ENCODE assay signal across 8 cellular contexts in the genomic region with DNA sequence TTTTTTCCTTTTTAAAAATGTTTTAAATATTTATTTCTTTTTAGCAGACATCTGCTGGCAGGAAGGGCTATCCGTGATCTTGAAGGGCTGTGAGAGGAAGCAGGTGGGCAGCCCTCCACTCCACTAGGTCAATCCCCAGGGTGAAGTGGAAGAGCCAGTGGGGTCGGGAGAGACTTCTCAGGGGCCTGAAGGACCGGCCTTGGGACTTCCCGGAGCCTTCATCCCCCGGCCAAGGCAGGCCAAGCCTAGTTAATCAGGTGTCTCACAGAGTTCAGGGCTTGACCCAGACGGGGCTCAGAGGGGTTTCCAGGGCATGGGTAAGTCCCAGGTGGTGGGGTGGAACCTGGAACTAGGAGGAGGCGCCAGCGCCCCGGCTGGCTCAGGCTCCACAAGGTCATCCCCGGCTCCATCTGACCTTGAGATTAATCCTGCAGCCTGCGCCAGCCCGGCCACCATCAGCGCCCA. TPM values are rescaled to one million over a fixed set of nuclear protein-coding genes. Genes with fewer than 3 reads are reported as not detected.
DNase-seq lines count a peak whose midpoint lies in the region; ATAC-seq lines count a peak whose summit lies in the region.

No MANE protein-coding gene starts in this region.

- DNase-seq in T-cell (peak in 1 of 34 experiments; percentile 6), Right ventricle myocardium superior (peak; percentile 50), retina (no peak), ecto neural progenitor cell (ENCODE audit: low spot score) (no peak), glomerular visceral epithelial cell (ENCODE audit: extremely low spot score) (no peak), NCI-H345 treated with DMSO at 0.1 percent for 48 hours (lab: John Stamatoyannopoulos, UW; ENCODE audit: unreplicated experiment) (no peak)
- DNase-seq in stimulated activated effector memory CD8-positive, alpha-beta T cell treated with anti-CD3 and anti-CD28 coated beads, Interleukin-12 subunit alpha, Interleukin-12 subunit beta, amount 100 ng/mL, for 72 hours (ENCODE audit: low spot score in 2 of 2): no peak

- H3K27me3 Mint-ChIP-seq in T-cell: peaks cover 0 to 4% of the 10 kb centered on the region in 2 donors

- peaks cover 4% of the 10 kb centered on the region for H3K36me3 Mint-ChIP-seq in T-cell
- H3K36me3 Mint-ChIP-seq in stimulated activated effector memory CD8-positive, alpha-beta T cell treated with anti-CD3 and anti-CD28 coated beads, Interleukin-12 subunit alpha, Interleukin-12 subunit beta, amount 100 ng/mL, for 72 hours: peaks cover 9% of the 10 kb centered on the region

- intact Hi-C loops in Right ventricle myocardium superior (cut with DNase I): loop anchor here (2.0 to 10.0 kb wide), 3 partner anchors 80 to 314 kb away; no protein-coding TSS in a partner anchor

- H3K4me1 Mint-ChIP-seq in T-cell: peaks cover 8 to 18% (median 13%) of the 10 kb centered on the region in 3 donors
- H3K4me1 Mint-ChIP-seq in stimulated activated effector memory CD8-positive, alpha-beta T cell treated with anti-CD3 and anti-CD28 coated beads, Interleukin-12 subunit alpha, Interleukin-12 subunit beta, amount 100 ng/mL, for 72 hours: peaks cover 11% of the 10 kb centered on the region

- peak overlapping the region; percentile 77 to 80 (median 80) for H3K4me3 Mint-ChIP-seq in T-cell
- H3K4me3 Mint-ChIP-seq in stimulated activated effector memory CD8-positive, alpha-beta T cell treated with anti-CD3 and anti-CD28 coated beads, Interleukin-12 subunit alpha, Interleukin-12 subunit beta, amount 100 ng/mL, for 72 hours: peak overlapping the region; percentile 62

- POLR2A ChIA-PET in T-cell (lab: Charles Lee): no interaction called here

- H3K9me3 Mint-ChIP-seq in T-cell: no peaks in the 10 kb centered on the region
- H3K9me3 Mint-ChIP-seq in stimulated activated effector memory CD8-positive, alpha-beta T cell treated with anti-CD3 and anti-CD28 coated beads, Interleukin-12 subunit alpha, Interleukin-12 subunit beta, amount 100 ng/mL, for 72 hours: no peaks in the 10 kb centered on the region

- ATAC-seq in GM18868 (IDR thresholded peaks at IDR 0.05; ENCODE audit: unreplicated experiment) (peak; percentile 13), T-cell (replicated peaks in 1 of 4) (no peak), Right ventricle myocardium superior (ENCODE audit: poor library complexity) (peak; percentile 22)
- no peak for ATAC-seq in stimulated activated effector memory CD8-positive, alpha-beta T cell treated with anti-CD3 and anti-CD28 coated beads, Interleukin-12 subunit alpha, Interleukin-12 subunit beta, amount 100 ng/mL, for 72 hours

- CTCF ChIA-PET in T-cell (lab: Charles Lee): interaction anchor here (0.6 to 2.4 kb wide), 6 partner anchors 79 to 590 kb away, joined by 4 to 6 read pairs (median 5); no protein-coding TSS in a partner anchor

- H3K27ac Mint-ChIP-seq in T-cell: peak overlapping the region; percentile 76 to 82
- H3K27ac Mint-ChIP-seq in stimulated activated effector memory CD8-positive, alpha-beta T cell treated with anti-CD3 and anti-CD28 coated beads, Interleukin-12 subunit alpha, Interleukin-12 subunit beta, amount 100 ng/mL, for 72 hours: no peak overlapping the region

RNA-seq across cellular contexts. Expression of gene MDFI, which starts 44.3 kb away (rescaled TPM):
- total RNA-seq in T-cell (not detected), Right ventricle myocardium superior (1.1 TPM)

RNA-seq across cellular contexts. Expression of gene TFEB, which starts 52.9 kb away (rescaled TPM):
- 10 to 100 TPM; 18.9 to 28.1 (median 19.5) TPM for total RNA-seq in T-cell
- total RNA-seq in Right ventricle myocardium superior: 40.7 TPM

Comparison
In these comparisons a context has a peak if more than half of its experiments do, and no peak if none do; other contexts are left out.
1. ATAC-seq: peak in GM18868 (single experiment) and Right ventricle myocardium superior (single experiment); none in T-cell (0 of 4) and stimulated activated effector memory CD8-positive, alpha-beta T cell treated with anti-CD3 and anti-CD28 coated beads, Interleukin-12 subunit alpha, Interleukin-12 subunit beta, amount 100 ng/mL, for 72 hours (single experiment).